8 cellular contexts compared by ENCODE assay signal in genomic region chr1:39102537-39103320, GRCh38.
DNase-seq lines count a peak whose midpoint lies in the region; ATAC-seq and TF ChIP-seq lines count a peak whose summit lies in the region.

No MANE protein-coding gene starts in this region.

- intact Hi-C loops in activated T-helper 1 cell treated with anti-CD3 and anti-CD28 coated beads, Interleukin-12 subunit alpha, Interleukin-12 subunit beta, Interleukin-2, Interleukin-4 antibody, amounts not matched to agents 30 ng/mL and 10 ng/mL and 1 ng/mL, durations not matched to agents 14 hours and 24 hours and 36 hours (cut with micrococcal nuclease): loop anchor here (1.0 to 10.0 kb wide), 4 partner anchors 80 to 612 kb away; no protein-coding TSS in a partner anchor
- intact Hi-C loops in posterior vena cava (cut with DNase I): loop anchor here (5.0 to 10.0 kb wide), 5 partner anchors 92 to 435 kb away; partner anchors contain the start of gene MACF1 (in 1 of the 2)

- H3K27ac Mint-ChIP-seq in activated T-helper 1 cell treated with anti-CD3 and anti-CD28 coated beads, Interleukin-12 subunit alpha, Interleukin-12 subunit beta, Interleukin-2, Interleukin-4 antibody, amounts not matched to agents 30 ng/mL and 10 ng/mL and 1 ng/mL, durations not matched to agents 14 hours and 24 hours and 36 hours: peak overlapping the region; percentile 27
- peak overlapping the region; percentile 89 for H3K27ac Mint-ChIP-seq in neural progenitor cell

- no peaks in the 10 kb centered on the region for H3K9me3 ChIP-seq in neural progenitor cell (ENCODE audit: low read depth)

- peak overlapping the region; percentile 96 for H3K4me2 ChIP-seq in neural progenitor cell

- no peak overlapping the region for H3K9ac ChIP-seq in neural progenitor cell

- H4K20me1 ChIP-seq in neural progenitor cell (ENCODE audit: low read depth): peaks cover 14% of the 10 kb centered on the region

- TF ChIP-seq CTCF in foreskin keratinocyte (conservative IDR thresholded peaks at IDR 0.05): peak; percentile 96
- peak; percentile 71 for TF ChIP-seq CTCF in neural progenitor cell (IDR thresholded peaks at IDR 0.05)

- no peak overlapping the region for H2AFZ ChIP-seq in neural progenitor cell (replicated peaks)

- DNase-seq in ELR (ENCODE audit: low read depth) (peak; percentile 85), NCI-H526 (lab: John Stamatoyannopoulos, UW) (peak; percentile 69 to 89), foreskin keratinocyte (peak in 1 of 2 donors; percentile 71), neural progenitor cell (ENCODE audit: low spot score) (peak; percentile 80), posterior vena cava (ENCODE audit: low spot score) (no peak)
- DNase-seq in activated T-helper 1 cell treated with anti-CD3 and anti-CD28 coated beads, Interleukin-12 subunit alpha, Interleukin-12 subunit beta, Interleukin-2, Interleukin-4 antibody, amounts not matched to agents 30 ng/mL and 10 ng/mL and 1 ng/mL, durations not matched to agents 14 hours and 24 hours and 36 hours (ENCODE audit: low spot score): peak; percentile 8

- no peaks in the 10 kb centered on the region for H3K36me3 Mint-ChIP-seq in activated T-helper 1 cell treated with anti-CD3 and anti-CD28 coated beads, Interleukin-12 subunit alpha, Interleukin-12 subunit beta, Interleukin-2, Interleukin-4 antibody, amounts not matched to agents 30 ng/mL and 10 ng/mL and 1 ng/mL, durations not matched to agents 14 hours and 24 hours and 36 hours (ENCODE audit: low read depth)
- peaks cover 5% of the 10 kb centered on the region for H3K36me3 Mint-ChIP-seq in neural progenitor cell

- peaks cover 8% of the 10 kb centered on the region for H3K27me3 Mint-ChIP-seq in activated T-helper 1 cell treated with anti-CD3 and anti-CD28 coated beads, Interleukin-12 subunit alpha, Interleukin-12 subunit beta, Interleukin-2, Interleukin-4 antibody, amounts not matched to agents 30 ng/mL and 10 ng/mL and 1 ng/mL, durations not matched to agents 14 hours and 24 hours and 36 hours (ENCODE audit: insufficient read depth)
- peaks cover 3% of the 10 kb centered on the region for H3K27me3 Mint-ChIP-seq in neural progenitor cell (ENCODE audit: insufficient read depth, low read depth)

- peak overlapping the region; percentile 99 for H3K27ac ChIP-seq in foreskin keratinocyte
- peak overlapping the region; percentile 97 for H3K27ac ChIP-seq in neural progenitor cell

- H3K4me3 Mint-ChIP-seq in activated T-helper 1 cell treated with anti-CD3 and anti-CD28 coated beads, Interleukin-12 subunit alpha, Interleukin-12 subunit beta, Interleukin-2, Interleukin-4 antibody, amounts not matched to agents 30 ng/mL and 10 ng/mL and 1 ng/mL, durations not matched to agents 14 hours and 24 hours and 36 hours: peak overlapping the region; percentile 22
- H3K4me3 Mint-ChIP-seq in neural progenitor cell: peak overlapping the region; percentile 85

- H3K79me2 ChIP-seq in neural progenitor cell (ENCODE audit: low read depth): peaks cover 46% of the 10 kb centered on the region

- no peaks in the 10 kb centered on the region for H3K36me3 ChIP-seq in neural progenitor cell

- no peaks in the 10 kb centered on the region for H3K27me3 ChIP-seq in foreskin keratinocyte
- no peaks in the 10 kb centered on the region for H3K27me3 ChIP-seq in neural progenitor cell

- H3K4me3 ChIP-seq in neural progenitor cell: peak overlapping the region; percentile 70

- H3K4me1 ChIP-seq in foreskin keratinocyte (peaks cover 17% of the 10 kb centered on the region), neural progenitor cell (peaks cover 33% of the 10 kb centered on the region)

- peak; percentile 31 for ATAC-seq in HG03342 (IDR thresholded peaks at IDR 0.05; ENCODE audit: unreplicated experiment)
- ATAC-seq in foreskin keratinocyte: peak; percentile 18
- ATAC-seq in GM19023 (IDR thresholded peaks at IDR 0.05; ENCODE audit: unreplicated experiment): no peak

- H3K4me1 Mint-ChIP-seq in activated T-helper 1 cell treated with anti-CD3 and anti-CD28 coated beads, Interleukin-12 subunit alpha, Interleukin-12 subunit beta, Interleukin-2, Interleukin-4 antibody, amounts not matched to agents 30 ng/mL and 10 ng/mL and 1 ng/mL, durations not matched to agents 14 hours and 24 hours and 36 hours (ENCODE audit: low read depth): peaks cover 40% of the 10 kb centered on the region
- H3K4me1 Mint-ChIP-seq in neural progenitor cell: peaks cover 48% of the 10 kb centered on the region

- H3K9me3 Mint-ChIP-seq in activated T-helper 1 cell treated with anti-CD3 and anti-CD28 coated beads, Interleukin-12 subunit alpha, Interleukin-12 subunit beta, Interleukin-2, Interleukin-4 antibody, amounts not matched to agents 30 ng/mL and 10 ng/mL and 1 ng/mL, durations not matched to agents 14 hours and 24 hours and 36 hours: no peaks in the 10 kb centered on the region
- no peaks in the 10 kb centered on the region for H3K9me3 Mint-ChIP-seq in neural progenitor cell

- peaks cover 60% of the 10 kb centered on the region for H3F3A ChIP-seq in neural progenitor cell (ENCODE audit: low read depth)
